ENCODE assay signal across 8 cellular contexts in genomic region chr4:74370912-74371311, GRCh38. TPM values are rescaled to one million over a fixed set of nuclear protein-coding genes. Genes with fewer than 3 reads are reported as not detected.
DNase-seq lines count a peak whose midpoint lies in the region; ATAC-seq and TF ChIP-seq lines count a peak whose summit lies in the region.

No MANE protein-coding gene starts in this region.

- peaks cover 25% of the 10 kb centered on the region for H3K27me3 Mint-ChIP-seq in activated naive CD4-positive, alpha-beta T cell treated with anti-CD3 and anti-CD28 coated beads for 36 hours (ENCODE audit: low read depth)
- peaks cover 16 to 36% (median 19%) of the 10 kb centered on the region in 5 donors for H3K27me3 Mint-ChIP-seq in naive thymus-derived CD8-positive, alpha-beta T cell

- no peak overlapping the region for H3K27ac Mint-ChIP-seq in activated naive CD4-positive, alpha-beta T cell treated with anti-CD3 and anti-CD28 coated beads for 36 hours
- H3K27ac Mint-ChIP-seq in naive thymus-derived CD8-positive, alpha-beta T cell: no peak overlapping the region

- H3K4me2 ChIP-seq in SU-DHL-6 (ENCODE audit: low read depth, low read length, poor library complexity, severe bottlenecking): no peak overlapping the region

- no peak overlapping the region for H3K4me3 Mint-ChIP-seq in activated naive CD4-positive, alpha-beta T cell treated with anti-CD3 and anti-CD28 coated beads for 36 hours
- H3K4me3 Mint-ChIP-seq in naive thymus-derived CD8-positive, alpha-beta T cell: no peak overlapping the region

- H3K36me3 Mint-ChIP-seq in activated naive CD4-positive, alpha-beta T cell treated with anti-CD3 and anti-CD28 coated beads for 36 hours (ENCODE audit: low read depth): no peaks in the 10 kb centered on the region
- H3K36me3 Mint-ChIP-seq in naive thymus-derived CD8-positive, alpha-beta T cell: no peaks in the 10 kb centered on the region

- CTCF ChIA-PET in activated naive CD4-positive, alpha-beta T cell treated with anti-CD3 and anti-CD28 coated beads for 36 hours (lab: Charles Lee): interaction anchor here (0.8 to 3.0 kb wide), 11 partner anchors 11 to 304 kb away, joined by 3 to 23 read pairs (median 4); no protein-coding TSS in a partner anchor

- DNase-seq in activated naive CD4-positive, alpha-beta T cell treated with anti-CD3 and anti-CD28 coated beads for 36 hours: peak; percentile 53
- DNase-seq in activated naive CD4-positive, alpha-beta T cell treated with Interleukin-2 at 50 U/mL for 16 hours: no peak
- DNase-seq in epithelial cell of prostate (ENCODE audit: low read depth, low spot score) (no peak), NCI-H128 (lab: John Stamatoyannopoulos, UW; ENCODE audit: unreplicated experiment) (no peak)
- peak in 4 of 10 donors; percentile 14 to 31 (median 22) for DNase-seq in naive thymus-derived CD8-positive, alpha-beta T cell

- H3K9me3 Mint-ChIP-seq in activated naive CD4-positive, alpha-beta T cell treated with anti-CD3 and anti-CD28 coated beads for 36 hours: no peaks in the 10 kb centered on the region
- no peaks in the 10 kb centered on the region for H3K9me3 Mint-ChIP-seq in naive thymus-derived CD8-positive, alpha-beta T cell

- no peaks in the 10 kb centered on the region for H4K20me1 ChIP-seq in SU-DHL-6 (ENCODE audit: low read depth, low read length)

- no peaks in the 10 kb centered on the region for H3K9me3 ChIP-seq in SU-DHL-6 (ENCODE audit: insufficient read depth, low read length)

- no peaks in the 10 kb centered on the region for H3K79me2 ChIP-seq in SU-DHL-6 (ENCODE audit: insufficient read depth, low read length)

- intact Hi-C loops in activated naive CD4-positive, alpha-beta T cell treated with anti-CD3 and anti-CD28 coated beads for 36 hours (cut with micrococcal nuclease): loop anchor here (1.0 to 5.0 kb wide), 6 partner anchors 51 to 300 kb away; partner anchors contain the start of gene AREG

- no peaks in the 10 kb centered on the region for H3K27me3 ChIP-seq in SU-DHL-6 (ENCODE audit: low read length)

- no peaks in the 10 kb centered on the region for H3K36me3 ChIP-seq in SU-DHL-6 (ENCODE audit: low read length)

- no peak overlapping the region for H3K4me3 ChIP-seq in SU-DHL-6 (ENCODE audit: insufficient read depth, low read length, poor library complexity, severe bottlenecking)

- H2AFZ ChIP-seq in SU-DHL-6 (ENCODE audit: low read depth, low read length, severe bottlenecking): no peak overlapping the region

- POLR2A ChIA-PET in naive thymus-derived CD8-positive, alpha-beta T cell (lab: Charles Lee): no interaction called here

- H3F3A ChIP-seq in SU-DHL-6 (ENCODE audit: insufficient read depth): no peaks in the 10 kb centered on the region

- peak; percentile 28 for TF ChIP-seq CTCF in SU-DHL-6 (IDR thresholded peaks at IDR 0.05; ENCODE audit: insufficient read depth, low read length, poor library complexity, severe bottlenecking)

- H3K9ac ChIP-seq in SU-DHL-6 (ENCODE audit: low read length): no peak overlapping the region

- no peaks in the 10 kb centered on the region for H3K4me1 Mint-ChIP-seq in activated naive CD4-positive, alpha-beta T cell treated with anti-CD3 and anti-CD28 coated beads for 36 hours (ENCODE audit: low read depth)
- H3K4me1 Mint-ChIP-seq in naive thymus-derived CD8-positive, alpha-beta T cell: no peaks in the 10 kb centered on the region

- ATAC-seq in GM21526 (IDR thresholded peaks at IDR 0.05; ENCODE audit: low FRiP score, unreplicated experiment) (peak; percentile 91), HG03575 (IDR thresholded peaks at IDR 0.05; ENCODE audit: extremely low read depth, insufficient number of reproducible peaks, low FRiP score, unreplicated experiment) (peak; percentile 46)
- ATAC-seq in naive thymus-derived CD8-positive, alpha-beta T cell: peak; percentile 74 to 84

- no peak overlapping the region for H3K27ac ChIP-seq in SU-DHL-6 (ENCODE audit: low read depth, low read length)
- H3K27ac ChIP-seq in epithelial cell of prostate: peak overlapping the region; percentile 95

- H3K9me2 ChIP-seq in SU-DHL-6 (replicated peaks; ENCODE audit: insufficient read depth, low read length): no peaks in the 10 kb centered on the region

RNA-seq across cellular contexts. Expression of gene EREG, which starts 6.0 kb away (rescaled TPM):
- total RNA-seq in activated naive CD4-positive, alpha-beta T cell treated with anti-CD3 and anti-CD28 coated beads for 36 hours: not detected
- total RNA-seq in naive thymus-derived CD8-positive, alpha-beta T cell: not detected
- not detected for polyA plus RNA-seq in naive thymus-derived CD8-positive, alpha-beta T cell
